ENCODE assay signal across 1 cellular context in the genomic region with DNA sequence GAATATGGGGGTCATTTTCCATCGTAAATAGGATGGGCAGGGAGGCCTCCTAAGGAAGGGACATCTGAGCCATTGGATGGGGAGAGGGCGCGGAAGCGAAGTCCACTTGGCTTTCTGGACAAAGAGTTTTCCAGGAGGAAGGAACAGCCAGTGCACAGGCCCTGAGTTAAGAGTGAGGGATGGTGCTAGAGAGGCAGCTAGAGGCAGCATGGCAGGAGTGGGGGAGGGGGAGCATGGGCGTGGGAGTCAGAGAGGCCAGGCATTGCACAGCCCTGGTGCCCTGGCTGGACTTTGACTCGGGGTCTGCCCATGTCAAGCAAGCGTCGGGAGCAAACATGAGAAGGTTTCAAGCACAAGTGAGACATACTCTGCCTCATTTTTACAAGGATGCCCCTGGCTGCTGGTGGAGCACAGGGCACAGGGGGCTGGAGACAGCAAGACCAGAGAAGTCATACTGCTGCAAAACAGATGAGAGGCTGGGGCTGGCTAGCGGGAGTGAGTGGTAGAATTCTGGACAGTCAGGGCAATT.
TF ChIP-seq lines count a peak whose summit lies in the region.

No MANE protein-coding gene starts in this region.

TF ChIP-seq in HepG2, 621 proteins besides CTCF, POLR2A, EP300 and RAD21 (continued from another document and continues in another):
- TF ChIP-seq SOX13 (IDR thresholded peaks at IDR 0.05) (no peak), SOX13 (CRISPR knock-in tag; conservative IDR thresholded peaks at IDR 0.05 in 1 of 2, IDR thresholded peaks at IDR 0.05 in 1 of 2) (peak in 1 of 2 experiments; percentile 57; a peak in 1 of 4 replicates), ZKSCAN1 (IDR thresholded peaks at IDR 0.05; ENCODE audit: low read length) (0 out of 2 replicates have a peak, but pooled peaks have one; percentile 21), SP4 (CRISPR knock-in tag; IDR thresholded peaks at IDR 0.05) (peak; percentile 33; the same call in 1 of the 2 replicates), KLF9 (CRISPR knock-in tag; IDR thresholded peaks at IDR 0.05; ENCODE audit: low read depth) (no peak), XBP1 (CRISPR knock-in tag; IDR thresholded peaks at IDR 0.05) (no peak), ZC3H4 (CRISPR knock-in tag; IDR thresholded peaks at IDR 0.05; ENCODE audit: borderline replicate concordance) (no peak), MZF1 (CRISPR knock-in tag; IDR thresholded peaks at IDR 0.05; ENCODE audit: borderline replicate concordance) (no peak), REL (CRISPR knock-in tag; conservative IDR thresholded peaks at IDR 0.05) (no peak), ZNF644 (CRISPR knock-in tag; IDR thresholded peaks at IDR 0.05; ENCODE audit: low read depth) (peak; percentile 81), ZNF652 (CRISPR knock-in tag; IDR thresholded peaks at IDR 0.05; ENCODE audit: borderline replicate concordance, low read depth) (no peak), ZFP62 (CRISPR knock-in tag; IDR thresholded peaks at IDR 0.05) (no peak), NFE2 (CRISPR knock-in tag; IDR thresholded peaks at IDR 0.05) (no peak), ZFY (CRISPR knock-in tag; IDR thresholded peaks at IDR 0.05) (peak; percentile 50; the same call in 1 of the 2 replicates), MEF2D (CRISPR knock-in tag; IDR thresholded peaks at IDR 0.05) (peak; percentile 70; the same call in 1 of the 2 replicates), ZNF256 (CRISPR knock-in tag; conservative IDR thresholded peaks at IDR 0.05) (no peak), ZSCAN20 (CRISPR knock-in tag; IDR thresholded peaks at IDR 0.05; ENCODE audit: borderline replicate concordance) (no peak), SALL2 (CRISPR knock-in tag; IDR thresholded peaks at IDR 0.05) (peak; percentile 27; the same call in 1 of the 2 replicates), TARDBP (CRISPR knock-in tag; IDR thresholded peaks at IDR 0.05) (peak; percentile 77; the same call in 1 of the 2 replicates), ZNF501 (CRISPR knock-in tag; IDR thresholded peaks at IDR 0.05) (no peak), HMG20A (CRISPR knock-in tag; IDR thresholded peaks at IDR 0.05; ENCODE audit: borderline replicate concordance) (peak; percentile 54; the same call in 1 of the 2 replicates)
- TF ChIP-seq, protein P1, sequence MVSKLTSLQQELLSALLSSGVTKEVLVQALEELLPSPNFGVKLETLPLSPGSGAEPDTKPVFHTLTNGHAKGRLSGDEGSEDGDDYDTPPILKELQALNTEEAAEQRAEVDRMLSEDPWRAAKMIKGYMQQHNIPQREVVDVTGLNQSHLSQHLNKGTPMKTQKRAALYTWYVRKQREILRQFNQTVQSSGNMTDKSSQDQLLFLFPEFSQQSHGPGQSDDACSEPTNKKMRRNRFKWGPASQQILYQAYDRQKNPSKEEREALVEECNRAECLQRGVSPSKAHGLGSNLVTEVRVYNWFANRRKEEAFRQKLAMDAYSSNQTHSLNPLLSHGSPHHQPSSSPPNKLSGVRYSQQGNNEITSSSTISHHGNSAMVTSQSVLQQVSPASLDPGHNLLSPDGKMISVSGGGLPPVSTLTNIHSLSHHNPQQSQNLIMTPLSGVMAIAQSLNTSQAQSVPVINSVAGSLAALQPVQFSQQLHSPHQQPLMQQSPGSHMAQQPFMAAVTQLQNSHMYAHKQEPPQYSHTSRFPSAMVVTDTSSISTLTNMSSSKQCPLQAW (CRISPR knock-in tag; IDR thresholded peaks at IDR 0.05), result peak; percentile 54; the same call in 1 of the 2 replicates
- TF ChIP-seq, protein P2, sequence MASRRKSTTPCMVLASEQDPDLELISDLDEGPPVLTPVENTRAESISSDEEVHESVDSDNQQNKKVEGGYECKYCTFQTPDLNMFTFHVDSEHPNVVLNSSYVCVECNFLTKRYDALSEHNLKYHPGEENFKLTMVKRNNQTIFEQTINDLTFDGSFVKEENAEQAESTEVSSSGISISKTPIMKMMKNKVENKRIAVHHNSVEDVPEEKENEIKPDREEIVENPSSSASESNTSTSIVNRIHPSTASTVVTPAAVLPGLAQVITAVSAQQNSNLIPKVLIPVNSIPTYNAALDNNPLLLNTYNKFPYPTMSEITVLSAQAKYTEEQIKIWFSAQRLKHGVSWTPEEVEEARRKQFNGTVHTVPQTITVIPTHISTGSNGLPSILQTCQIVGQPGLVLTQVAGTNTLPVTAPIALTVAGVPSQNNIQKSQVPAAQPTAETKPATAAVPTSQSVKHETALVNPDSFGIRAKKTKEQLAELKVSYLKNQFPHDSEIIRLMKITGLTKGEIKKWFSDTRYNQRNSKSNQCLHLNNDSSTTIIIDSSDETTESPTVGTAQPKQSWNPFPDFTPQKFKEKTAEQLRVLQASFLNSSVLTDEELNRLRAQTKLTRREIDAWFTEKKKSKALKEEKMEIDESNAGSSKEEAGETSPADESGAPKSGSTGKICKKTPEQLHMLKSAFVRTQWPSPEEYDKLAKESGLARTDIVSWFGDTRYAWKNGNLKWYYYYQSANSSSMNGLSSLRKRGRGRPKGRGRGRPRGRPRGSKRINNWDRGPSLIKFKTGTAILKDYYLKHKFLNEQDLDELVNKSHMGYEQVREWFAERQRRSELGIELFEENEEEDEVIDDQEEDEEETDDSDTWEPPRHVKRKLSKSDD (CRISPR knock-in tag; IDR thresholded peaks at IDR 0.05; ENCODE audit: low read depth), result peak; percentile 60; the same call in 1 of the 2 replicates
- TF ChIP-seq, protein P3, sequence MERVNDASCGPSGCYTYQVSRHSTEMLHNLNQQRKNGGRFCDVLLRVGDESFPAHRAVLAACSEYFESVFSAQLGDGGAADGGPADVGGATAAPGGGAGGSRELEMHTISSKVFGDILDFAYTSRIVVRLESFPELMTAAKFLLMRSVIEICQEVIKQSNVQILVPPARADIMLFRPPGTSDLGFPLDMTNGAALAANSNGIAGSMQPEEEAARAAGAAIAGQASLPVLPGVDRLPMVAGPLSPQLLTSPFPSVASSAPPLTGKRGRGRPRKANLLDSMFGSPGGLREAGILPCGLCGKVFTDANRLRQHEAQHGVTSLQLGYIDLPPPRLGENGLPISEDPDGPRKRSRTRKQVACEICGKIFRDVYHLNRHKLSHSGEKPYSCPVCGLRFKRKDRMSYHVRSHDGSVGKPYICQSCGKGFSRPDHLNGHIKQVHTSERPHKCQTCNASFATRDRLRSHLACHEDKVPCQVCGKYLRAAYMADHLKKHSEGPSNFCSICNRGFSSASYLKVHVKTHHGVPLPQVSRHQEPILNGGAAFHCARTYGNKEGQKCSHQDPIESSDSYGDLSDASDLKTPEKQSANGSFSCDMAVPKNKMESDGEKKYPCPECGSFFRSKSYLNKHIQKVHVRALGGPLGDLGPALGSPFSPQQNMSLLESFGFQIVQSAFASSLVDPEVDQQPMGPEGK (CRISPR knock-in tag; IDR thresholded peaks at IDR 0.05), result peak; percentile 65
- TF ChIP-seq, protein P4, sequence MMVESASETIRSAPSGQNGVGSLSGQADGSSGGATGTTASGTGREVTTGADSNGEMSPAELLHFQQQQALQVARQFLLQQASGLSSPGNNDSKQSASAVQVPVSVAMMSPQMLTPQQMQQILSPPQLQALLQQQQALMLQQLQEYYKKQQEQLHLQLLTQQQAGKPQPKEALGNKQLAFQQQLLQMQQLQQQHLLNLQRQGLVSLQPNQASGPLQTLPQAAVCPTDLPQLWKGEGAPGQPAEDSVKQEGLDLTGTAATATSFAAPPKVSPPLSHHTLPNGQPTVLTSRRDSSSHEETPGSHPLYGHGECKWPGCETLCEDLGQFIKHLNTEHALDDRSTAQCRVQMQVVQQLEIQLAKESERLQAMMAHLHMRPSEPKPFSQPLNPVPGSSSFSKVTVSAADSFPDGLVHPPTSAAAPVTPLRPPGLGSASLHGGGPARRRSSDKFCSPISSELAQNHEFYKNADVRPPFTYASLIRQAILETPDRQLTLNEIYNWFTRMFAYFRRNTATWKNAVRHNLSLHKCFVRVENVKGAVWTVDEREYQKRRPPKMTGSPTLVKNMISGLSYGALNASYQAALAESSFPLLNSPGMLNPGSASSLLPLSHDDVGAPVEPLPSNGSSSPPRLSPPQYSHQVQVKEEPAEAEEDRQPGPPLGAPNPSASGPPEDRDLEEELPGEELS (CRISPR knock-in tag; IDR thresholded peaks at IDR 0.05), result peak; percentile 52; the same call in 1 of the 2 replicates
- TF ChIP-seq, protein P5, sequence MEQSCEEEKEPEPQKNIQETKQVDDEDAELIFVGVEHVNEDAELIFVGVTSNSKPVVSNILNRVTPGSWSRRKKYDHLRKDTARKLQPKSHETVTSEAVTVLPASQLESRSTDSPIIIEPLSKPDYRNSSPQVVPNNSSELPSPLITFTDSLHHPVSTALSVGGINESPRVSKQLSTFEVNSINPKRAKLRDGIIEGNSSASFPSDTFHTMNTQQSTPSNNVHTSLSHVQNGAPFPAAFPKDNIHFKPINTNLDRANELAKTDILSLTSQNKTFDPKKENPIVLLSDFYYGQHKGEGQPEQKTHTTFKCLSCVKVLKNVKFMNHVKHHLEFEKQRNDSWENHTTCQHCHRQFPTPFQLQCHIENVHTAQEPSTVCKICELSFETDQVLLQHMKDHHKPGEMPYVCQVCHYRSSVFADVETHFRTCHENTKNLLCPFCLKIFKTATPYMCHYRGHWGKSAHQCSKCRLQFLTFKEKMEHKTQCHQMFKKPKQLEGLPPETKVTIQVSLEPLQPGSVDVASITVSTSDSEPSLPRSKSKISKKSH (CRISPR knock-in tag; IDR thresholded peaks at IDR 0.05; ENCODE audit: borderline replicate concordance), result peak; percentile 31; the same call in 1 of the 2 replicates
- TF ChIP-seq, protein P6, sequence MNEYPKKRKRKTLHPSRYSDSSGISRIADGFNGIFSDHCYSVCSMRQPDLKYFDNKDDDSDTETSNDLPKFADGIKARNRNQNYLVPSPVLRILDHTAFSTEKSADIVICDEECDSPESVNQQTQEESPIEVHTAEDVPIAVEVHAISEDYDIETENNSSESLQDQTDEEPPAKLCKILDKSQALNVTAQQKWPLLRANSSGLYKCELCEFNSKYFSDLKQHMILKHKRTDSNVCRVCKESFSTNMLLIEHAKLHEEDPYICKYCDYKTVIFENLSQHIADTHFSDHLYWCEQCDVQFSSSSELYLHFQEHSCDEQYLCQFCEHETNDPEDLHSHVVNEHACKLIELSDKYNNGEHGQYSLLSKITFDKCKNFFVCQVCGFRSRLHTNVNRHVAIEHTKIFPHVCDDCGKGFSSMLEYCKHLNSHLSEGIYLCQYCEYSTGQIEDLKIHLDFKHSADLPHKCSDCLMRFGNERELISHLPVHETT (CRISPR knock-in tag; conservative IDR thresholded peaks at IDR 0.05), result no peak
- TF ChIP-seq, protein P7, sequence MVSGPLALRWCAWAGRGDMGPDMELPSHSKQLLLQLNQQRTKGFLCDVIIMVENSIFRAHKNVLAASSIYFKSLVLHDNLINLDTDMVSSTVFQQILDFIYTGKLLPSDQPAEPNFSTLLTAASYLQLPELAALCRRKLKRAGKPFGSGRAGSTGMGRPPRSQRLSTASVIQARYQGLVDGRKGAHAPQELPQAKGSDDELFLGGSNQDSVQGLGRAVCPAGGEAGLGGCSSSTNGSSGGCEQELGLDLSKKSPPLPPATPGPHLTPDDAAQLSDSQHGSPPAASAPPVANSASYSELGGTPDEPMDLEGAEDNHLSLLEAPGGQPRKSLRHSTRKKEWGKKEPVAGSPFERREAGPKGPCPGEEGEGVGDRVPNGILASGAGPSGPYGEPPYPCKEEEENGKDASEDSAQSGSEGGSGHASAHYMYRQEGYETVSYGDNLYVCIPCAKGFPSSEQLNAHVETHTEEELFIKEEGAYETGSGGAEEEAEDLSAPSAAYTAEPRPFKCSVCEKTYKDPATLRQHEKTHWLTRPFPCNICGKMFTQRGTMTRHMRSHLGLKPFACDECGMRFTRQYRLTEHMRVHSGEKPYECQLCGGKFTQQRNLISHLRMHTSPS (CRISPR knock-in tag; IDR thresholded peaks at IDR 0.05; ENCODE audit: low read depth), result peak; percentile 98
- TF ChIP-seq, protein P8, sequence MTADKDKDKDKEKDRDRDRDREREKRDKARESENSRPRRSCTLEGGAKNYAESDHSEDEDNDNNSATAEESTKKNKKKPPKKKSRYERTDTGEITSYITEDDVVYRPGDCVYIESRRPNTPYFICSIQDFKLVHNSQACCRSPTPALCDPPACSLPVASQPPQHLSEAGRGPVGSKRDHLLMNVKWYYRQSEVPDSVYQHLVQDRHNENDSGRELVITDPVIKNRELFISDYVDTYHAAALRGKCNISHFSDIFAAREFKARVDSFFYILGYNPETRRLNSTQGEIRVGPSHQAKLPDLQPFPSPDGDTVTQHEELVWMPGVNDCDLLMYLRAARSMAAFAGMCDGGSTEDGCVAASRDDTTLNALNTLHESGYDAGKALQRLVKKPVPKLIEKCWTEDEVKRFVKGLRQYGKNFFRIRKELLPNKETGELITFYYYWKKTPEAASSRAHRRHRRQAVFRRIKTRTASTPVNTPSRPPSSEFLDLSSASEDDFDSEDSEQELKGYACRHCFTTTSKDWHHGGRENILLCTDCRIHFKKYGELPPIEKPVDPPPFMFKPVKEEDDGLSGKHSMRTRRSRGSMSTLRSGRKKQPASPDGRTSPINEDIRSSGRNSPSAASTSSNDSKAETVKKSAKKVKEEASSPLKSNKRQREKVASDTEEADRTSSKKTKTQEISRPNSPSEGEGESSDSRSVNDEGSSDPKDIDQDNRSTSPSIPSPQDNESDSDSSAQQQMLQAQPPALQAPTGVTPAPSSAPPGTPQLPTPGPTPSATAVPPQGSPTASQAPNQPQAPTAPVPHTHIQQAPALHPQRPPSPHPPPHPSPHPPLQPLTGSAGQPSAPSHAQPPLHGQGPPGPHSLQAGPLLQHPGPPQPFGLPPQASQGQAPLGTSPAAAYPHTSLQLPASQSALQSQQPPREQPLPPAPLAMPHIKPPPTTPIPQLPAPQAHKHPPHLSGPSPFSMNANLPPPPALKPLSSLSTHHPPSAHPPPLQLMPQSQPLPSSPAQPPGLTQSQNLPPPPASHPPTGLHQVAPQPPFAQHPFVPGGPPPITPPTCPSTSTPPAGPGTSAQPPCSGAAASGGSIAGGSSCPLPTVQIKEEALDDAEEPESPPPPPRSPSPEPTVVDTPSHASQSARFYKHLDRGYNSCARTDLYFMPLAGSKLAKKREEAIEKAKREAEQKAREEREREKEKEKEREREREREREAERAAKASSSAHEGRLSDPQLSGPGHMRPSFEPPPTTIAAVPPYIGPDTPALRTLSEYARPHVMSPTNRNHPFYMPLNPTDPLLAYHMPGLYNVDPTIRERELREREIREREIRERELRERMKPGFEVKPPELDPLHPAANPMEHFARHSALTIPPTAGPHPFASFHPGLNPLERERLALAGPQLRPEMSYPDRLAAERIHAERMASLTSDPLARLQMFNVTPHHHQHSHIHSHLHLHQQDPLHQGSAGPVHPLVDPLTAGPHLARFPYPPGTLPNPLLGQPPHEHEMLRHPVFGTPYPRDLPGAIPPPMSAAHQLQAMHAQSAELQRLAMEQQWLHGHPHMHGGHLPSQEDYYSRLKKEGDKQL (CRISPR knock-in tag; IDR thresholded peaks at IDR 0.05; ENCODE audit: low read depth), result 0 out of 2 replicates have a peak, but pooled peaks have one; percentile 49
- TF ChIP-seq, protein P9, sequence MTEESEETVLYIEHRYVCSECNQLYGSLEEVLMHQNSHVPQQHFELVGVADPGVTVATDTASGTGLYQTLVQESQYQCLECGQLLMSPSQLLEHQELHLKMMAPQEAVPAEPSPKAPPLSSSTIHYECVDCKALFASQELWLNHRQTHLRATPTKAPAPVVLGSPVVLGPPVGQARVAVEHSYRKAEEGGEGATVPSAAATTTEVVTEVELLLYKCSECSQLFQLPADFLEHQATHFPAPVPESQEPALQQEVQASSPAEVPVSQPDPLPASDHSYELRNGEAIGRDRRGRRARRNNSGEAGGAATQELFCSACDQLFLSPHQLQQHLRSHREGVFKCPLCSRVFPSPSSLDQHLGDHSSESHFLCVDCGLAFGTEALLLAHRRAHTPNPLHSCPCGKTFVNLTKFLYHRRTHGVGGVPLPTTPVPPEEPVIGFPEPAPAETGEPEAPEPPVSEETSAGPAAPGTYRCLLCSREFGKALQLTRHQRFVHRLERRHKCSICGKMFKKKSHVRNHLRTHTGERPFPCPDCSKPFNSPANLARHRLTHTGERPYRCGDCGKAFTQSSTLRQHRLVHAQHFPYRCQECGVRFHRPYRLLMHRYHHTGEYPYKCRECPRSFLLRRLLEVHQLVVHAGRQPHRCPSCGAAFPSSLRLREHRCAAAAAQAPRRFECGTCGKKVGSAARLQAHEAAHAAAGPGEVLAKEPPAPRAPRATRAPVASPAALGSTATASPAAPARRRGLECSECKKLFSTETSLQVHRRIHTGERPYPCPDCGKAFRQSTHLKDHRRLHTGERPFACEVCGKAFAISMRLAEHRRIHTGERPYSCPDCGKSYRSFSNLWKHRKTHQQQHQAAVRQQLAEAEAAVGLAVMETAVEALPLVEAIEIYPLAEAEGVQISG (CRISPR knock-in tag; IDR thresholded peaks at IDR 0.05), result peak; percentile 94
